ENCODE assay signal across 3 cellular contexts in the genomic region with DNA sequence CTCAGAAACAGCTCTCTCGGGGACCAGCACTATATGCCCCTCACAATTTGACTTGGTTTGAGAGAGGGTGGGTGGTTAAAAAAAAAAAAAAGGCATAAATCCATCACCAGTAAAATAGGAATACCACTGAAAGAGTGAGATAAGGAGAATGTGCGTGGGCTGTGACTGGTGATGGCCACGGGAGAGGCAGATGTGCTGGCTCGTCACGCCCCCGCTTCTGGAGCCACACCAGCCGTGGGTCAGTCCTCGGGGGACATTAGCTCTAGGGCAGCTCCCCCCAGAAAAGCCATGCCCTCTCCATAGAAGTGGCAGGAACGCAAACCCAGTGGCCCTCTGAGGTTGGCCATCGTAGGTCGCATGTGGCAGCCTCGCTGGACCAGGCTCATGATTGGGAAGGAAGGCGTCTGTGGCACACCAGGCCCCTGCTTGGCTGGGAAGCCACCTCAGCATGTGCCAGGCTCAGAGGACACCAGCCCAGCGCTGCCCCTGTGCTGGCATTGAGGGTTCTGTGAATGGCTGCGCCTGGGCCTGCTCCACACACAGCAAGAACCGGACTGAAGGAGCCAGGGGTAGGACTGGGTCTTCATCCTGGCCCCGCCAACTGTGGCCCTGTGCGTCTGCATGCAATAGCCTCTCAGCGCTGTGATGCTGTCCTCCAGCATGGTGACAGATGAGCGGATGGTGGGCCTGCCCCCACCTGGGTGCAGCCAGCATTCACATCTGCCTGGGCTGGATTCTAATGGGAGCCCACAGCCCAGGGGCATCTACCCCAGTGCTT.
A peak's percentile ranks its signal among the peaks of the same experiment; 100 is the strongest.
TF ChIP-seq lines count a peak whose summit lies in the region.

No MANE protein-coding gene starts in this region.

TF ChIP-seq in HEK293, 187 proteins besides CTCF, POLR2A, EP300 and RAD21:
- TF ChIP-seq, protein P1, sequence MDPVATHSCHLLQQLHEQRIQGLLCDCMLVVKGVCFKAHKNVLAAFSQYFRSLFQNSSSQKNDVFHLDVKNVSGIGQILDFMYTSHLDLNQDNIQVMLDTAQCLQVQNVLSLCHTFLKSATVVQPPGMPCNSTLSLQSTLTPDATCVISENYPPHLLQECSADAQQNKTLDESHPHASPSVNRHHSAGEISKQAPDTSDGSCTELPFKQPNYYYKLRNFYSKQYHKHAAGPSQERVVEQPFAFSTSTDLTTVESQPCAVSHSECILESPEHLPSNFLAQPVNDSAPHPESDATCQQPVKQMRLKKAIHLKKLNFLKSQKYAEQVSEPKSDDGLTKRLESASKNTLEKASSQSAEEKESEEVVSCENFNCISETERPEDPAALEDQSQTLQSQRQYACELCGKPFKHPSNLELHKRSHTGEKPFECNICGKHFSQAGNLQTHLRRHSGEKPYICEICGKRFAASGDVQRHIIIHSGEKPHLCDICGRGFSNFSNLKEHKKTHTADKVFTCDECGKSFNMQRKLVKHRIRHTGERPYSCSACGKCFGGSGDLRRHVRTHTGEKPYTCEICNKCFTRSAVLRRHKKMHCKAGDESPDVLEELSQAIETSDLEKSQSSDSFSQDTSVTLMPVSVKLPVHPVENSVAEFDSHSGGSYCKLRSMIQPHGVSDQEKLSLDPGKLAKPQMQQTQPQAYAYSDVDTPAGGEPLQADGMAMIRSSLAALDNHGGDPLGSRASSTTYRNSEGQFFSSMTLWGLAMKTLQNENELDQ (tag by site-specific recombination; IDR thresholded peaks at IDR 0.05; ENCODE audit: low read depth) = no peak
- TF ChIP-seq ZNF266 (tag by site-specific recombination; IDR thresholded peaks at IDR 0.05; ENCODE audit: low read depth) (no peak), ZFHX2 (tag by site-specific recombination; conservative IDR thresholded peaks at IDR 0.05) (0 out of 2 replicates have a peak, but pooled peaks have one; percentile 14)
- TF ChIP-seq, protein P2, sequence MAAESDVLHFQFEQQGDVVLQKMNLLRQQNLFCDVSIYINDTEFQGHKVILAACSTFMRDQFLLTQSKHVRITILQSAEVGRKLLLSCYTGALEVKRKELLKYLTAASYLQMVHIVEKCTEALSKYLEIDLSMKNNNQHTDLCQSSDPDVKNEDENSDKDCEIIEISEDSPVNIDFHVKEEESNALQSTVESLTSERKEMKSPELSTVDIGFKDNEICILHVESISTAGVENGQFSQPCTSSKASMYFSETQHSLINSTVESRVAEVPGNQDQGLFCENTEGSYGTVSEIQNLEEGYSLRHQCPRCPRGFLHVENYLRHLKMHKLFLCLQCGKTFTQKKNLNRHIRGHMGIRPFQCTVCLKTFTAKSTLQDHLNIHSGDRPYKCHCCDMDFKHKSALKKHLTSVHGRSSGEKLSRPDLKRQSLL (tag by site-specific recombination; IDR thresholded peaks at IDR 0.05) = no peak

TF ChIP-seq in K562, 482 proteins besides CTCF, POLR2A, EP300 and RAD21 (continues in another document):
- TF ChIP-seq, protein P3, sequence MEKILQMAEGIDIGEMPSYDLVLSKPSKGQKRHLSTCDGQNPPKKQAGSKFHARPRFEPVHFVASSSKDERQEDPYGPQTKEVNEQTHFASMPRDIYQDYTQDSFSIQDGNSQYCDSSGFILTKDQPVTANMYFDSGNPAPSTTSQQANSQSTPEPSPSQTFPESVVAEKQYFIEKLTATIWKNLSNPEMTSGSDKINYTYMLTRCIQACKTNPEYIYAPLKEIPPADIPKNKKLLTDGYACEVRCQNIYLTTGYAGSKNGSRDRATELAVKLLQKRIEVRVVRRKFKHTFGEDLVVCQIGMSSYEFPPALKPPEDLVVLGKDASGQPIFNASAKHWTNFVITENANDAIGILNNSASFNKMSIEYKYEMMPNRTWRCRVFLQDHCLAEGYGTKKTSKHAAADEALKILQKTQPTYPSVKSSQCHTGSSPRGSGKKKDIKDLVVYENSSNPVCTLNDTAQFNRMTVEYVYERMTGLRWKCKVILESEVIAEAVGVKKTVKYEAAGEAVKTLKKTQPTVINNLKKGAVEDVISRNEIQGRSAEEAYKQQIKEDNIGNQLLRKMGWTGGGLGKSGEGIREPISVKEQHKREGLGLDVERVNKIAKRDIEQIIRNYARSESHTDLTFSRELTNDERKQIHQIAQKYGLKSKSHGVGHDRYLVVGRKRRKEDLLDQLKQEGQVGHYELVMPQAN (IDR thresholded peaks at IDR 0.05; ENCODE audit: borderline replicate concordance) = no peak
- no peak for TF ChIP-seq DNMT1 (IDR thresholded peaks at IDR 0.05)
- no peak for TF ChIP-seq KLF16 (IDR thresholded peaks at IDR 0.05)
- TF ChIP-seq OTX1 (CRISPR knock-in tag; IDR thresholded peaks at IDR 0.05) = no peak
- TF ChIP-seq RREB1 (CRISPR knock-in tag; IDR thresholded peaks at IDR 0.05) = no peak
- TF ChIP-seq RBM39 (optimal IDR thresholded peaks at IDR 0.05; ENCODE audit: low read depth, low read length) = no peak
- TF ChIP-seq TRIM28 (IDR thresholded peaks at IDR 0.05) = no peak
- no peak for TF ChIP-seq NFIC (IDR thresholded peaks at IDR 0.05)
- TF ChIP-seq RFX7 (CRISPR knock-in tag; IDR thresholded peaks at IDR 0.05) = no peak
- TF ChIP-seq HES1 (IDR thresholded peaks at IDR 0.05; ENCODE audit: low read depth) = no peak

TF ChIP-seq in WTC11, 78 proteins besides CTCF, POLR2A, EP300 and RAD21:
- TF ChIP-seq, protein P4, sequence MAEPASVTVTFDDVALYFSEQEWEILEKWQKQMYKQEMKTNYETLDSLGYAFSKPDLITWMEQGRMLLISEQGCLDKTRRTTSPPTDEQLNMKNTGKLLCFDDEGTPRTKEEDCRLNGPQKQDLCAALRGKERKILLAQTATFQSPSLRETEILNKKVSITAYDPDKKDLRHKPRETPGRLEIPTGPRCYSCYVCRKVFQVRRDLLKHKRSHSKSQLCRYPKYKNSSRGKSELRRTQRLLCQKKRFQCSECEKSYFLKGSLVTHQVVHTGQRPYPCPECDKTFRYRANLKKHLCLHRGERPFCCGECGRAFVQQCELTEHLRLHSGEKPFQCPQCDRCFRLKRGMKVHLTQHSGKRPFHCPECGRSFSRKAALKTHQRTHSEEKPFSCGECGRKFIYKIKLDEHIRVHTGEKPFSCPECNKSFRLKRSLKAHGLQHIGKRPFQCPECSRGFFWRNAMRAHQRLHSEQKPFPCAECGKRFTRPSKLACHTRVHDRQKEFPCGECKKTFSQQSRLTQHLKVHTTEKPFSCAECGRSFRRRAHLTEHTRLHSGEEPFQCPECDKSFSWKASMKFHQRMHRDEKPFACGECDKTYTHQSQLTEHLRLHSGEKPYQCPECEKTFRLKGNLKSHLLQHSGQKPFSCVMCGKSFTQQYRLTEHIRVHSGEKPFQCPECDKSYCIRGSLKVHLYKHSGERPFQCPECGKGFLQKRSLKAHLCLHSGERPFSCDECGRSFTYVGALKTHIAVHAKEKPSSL (CRISPR knock-in tag; conservative IDR thresholded peaks at IDR 0.05) = no peak
- TF ChIP-seq, protein P5, sequence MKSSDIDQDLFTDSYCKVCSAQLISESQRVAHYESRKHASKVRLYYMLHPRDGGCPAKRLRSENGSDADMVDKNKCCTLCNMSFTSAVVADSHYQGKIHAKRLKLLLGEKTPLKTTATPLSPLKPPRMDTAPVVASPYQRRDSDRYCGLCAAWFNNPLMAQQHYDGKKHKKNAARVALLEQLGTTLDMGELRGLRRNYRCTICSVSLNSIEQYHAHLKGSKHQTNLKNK (CRISPR knock-in tag; IDR thresholded peaks at IDR 0.05) = no peak
- TF ChIP-seq, protein P6, sequence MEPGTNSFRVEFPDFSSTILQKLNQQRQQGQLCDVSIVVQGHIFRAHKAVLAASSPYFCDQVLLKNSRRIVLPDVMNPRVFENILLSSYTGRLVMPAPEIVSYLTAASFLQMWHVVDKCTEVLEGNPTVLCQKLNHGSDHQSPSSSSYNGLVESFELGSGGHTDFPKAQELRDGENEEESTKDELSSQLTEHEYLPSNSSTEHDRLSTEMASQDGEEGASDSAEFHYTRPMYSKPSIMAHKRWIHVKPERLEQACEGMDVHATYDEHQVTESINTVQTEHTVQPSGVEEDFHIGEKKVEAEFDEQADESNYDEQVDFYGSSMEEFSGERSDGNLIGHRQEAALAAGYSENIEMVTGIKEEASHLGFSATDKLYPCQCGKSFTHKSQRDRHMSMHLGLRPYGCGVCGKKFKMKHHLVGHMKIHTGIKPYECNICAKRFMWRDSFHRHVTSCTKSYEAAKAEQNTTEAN (CRISPR knock-in tag; IDR thresholded peaks at IDR 0.05) = no peak
- TF ChIP-seq, protein P7, sequence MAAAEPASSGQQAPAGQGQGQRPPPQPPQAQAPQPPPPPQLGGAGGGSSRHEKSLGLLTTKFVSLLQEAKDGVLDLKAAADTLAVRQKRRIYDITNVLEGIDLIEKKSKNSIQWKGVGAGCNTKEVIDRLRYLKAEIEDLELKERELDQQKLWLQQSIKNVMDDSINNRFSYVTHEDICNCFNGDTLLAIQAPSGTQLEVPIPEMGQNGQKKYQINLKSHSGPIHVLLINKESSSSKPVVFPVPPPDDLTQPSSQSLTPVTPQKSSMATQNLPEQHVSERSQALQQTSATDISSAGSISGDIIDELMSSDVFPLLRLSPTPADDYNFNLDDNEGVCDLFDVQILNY (CRISPR knock-in tag; IDR thresholded peaks at IDR 0.05) = no peak
- TF ChIP-seq IRF1 (CRISPR knock-in tag; IDR thresholded peaks at IDR 0.05) (no peak), TEAD1 (CRISPR knock-in tag; IDR thresholded peaks at IDR 0.05) (no peak), AR (CRISPR knock-in tag; IDR thresholded peaks at IDR 0.05) (no peak)
- TF ChIP-seq, protein P8, sequence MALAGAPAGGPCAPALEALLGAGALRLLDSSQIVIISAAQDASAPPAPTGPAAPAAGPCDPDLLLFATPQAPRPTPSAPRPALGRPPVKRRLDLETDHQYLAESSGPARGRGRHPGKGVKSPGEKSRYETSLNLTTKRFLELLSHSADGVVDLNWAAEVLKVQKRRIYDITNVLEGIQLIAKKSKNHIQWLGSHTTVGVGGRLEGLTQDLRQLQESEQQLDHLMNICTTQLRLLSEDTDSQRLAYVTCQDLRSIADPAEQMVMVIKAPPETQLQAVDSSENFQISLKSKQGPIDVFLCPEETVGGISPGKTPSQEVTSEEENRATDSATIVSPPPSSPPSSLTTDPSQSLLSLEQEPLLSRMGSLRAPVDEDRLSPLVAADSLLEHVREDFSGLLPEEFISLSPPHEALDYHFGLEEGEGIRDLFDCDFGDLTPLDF (CRISPR knock-in tag; IDR thresholded peaks at IDR 0.05) = no peak
- TF ChIP-seq, protein P9, sequence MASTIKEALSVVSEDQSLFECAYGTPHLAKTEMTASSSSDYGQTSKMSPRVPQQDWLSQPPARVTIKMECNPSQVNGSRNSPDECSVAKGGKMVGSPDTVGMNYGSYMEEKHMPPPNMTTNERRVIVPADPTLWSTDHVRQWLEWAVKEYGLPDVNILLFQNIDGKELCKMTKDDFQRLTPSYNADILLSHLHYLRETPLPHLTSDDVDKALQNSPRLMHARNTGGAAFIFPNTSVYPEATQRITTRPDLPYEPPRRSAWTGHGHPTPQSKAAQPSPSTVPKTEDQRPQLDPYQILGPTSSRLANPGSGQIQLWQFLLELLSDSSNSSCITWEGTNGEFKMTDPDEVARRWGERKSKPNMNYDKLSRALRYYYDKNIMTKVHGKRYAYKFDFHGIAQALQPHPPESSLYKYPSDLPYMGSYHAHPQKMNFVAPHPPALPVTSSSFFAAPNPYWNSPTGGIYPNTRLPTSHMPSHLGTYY (CRISPR knock-in tag; IDR thresholded peaks at IDR 0.05) = no peak
- TF ChIP-seq, protein P10, sequence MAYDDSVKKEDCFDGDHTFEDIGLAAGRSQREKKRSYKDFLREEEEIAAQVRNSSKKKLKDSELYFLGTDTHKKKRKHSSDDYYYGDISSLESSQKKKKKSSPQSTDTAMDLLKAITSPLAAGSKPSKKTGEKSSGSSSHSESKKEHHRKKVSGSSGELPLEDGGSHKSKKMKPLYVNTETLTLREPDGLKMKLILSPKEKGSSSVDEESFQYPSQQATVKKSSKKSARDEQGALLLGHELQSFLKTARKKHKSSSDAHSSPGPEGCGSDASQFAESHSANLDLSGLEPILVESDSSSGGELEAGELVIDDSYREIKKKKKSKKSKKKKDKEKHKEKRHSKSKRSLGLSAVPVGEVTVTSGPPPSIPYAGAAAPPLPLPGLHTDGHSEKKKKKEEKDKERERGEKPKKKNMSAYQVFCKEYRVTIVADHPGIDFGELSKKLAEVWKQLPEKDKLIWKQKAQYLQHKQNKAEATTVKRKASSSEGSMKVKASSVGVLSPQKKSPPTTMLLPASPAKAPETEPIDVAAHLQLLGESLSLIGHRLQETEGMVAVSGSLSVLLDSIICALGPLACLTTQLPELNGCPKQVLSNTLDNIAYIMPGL (CRISPR knock-in tag; IDR thresholded peaks at IDR 0.05) = no peak
